In the genomic region with DNA sequence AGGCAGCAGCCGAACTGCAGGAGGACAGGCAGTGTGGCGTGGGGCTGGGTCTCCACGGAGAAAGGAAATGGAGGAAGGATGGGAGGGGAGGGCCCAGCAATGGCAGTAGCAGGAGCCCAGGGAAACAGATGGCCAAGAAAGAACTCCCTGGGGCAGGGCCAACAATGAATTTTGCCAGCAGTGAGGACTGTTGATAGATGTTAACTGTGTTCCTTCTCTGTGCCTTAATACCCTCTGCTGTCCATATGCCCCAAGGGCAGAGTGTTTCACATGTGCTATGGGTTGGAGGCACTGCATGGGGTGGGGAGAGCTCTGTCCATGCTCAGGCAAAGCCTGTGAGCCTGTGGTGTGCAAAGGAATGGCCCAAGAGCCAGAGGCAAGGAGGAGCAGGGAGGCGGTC, we compare ENCODE assay signal across 15 cellular contexts.
DNase-seq lines count a peak whose midpoint lies in the region; ATAC-seq, FAIRE-seq and TF ChIP-seq lines count a peak whose summit lies in the region.
"Had no signal": no experiment of that assay in that cellular context is flagged by ENCODE, and none has a peak within 500 bp of the region (broad histone marks: within the 10 kb centered on the region; RNA-seq: fewer than 3 reads in every experiment).

No MANE protein-coding gene starts in this region.

- H3K4me1 Mint-ChIP-seq in activated naive CD8-positive, alpha-beta T cell treated with anti-CD3 and anti-CD28 coated beads, Interleukin-2, amount 10 ng/mL, durations not matched to agents 7 days and 5 days: peaks cover 34% of the 10 kb centered on the region
- H3K4me1 Mint-ChIP-seq in activated naive CD8-positive, alpha-beta T cell treated with anti-CD3 and anti-CD28 coated beads, Interleukin-2, amount 50 U/mL, for 24 hours: peaks cover 33% of the 10 kb centered on the region

- H3K4me3 ChIP-seq in endothelial cell of umbilical vein (replicated peaks in 1 of 3; ENCODE audit: insufficient read depth in 1 of 3, low read depth in 1 of 3, low read length in 3 of 3) (no peak overlapping the region), HAP-1 (no peak overlapping the region)
- H3K4me3 ChIP-seq in effector memory CD4-positive, alpha-beta T cell (ENCODE audit: insufficient read depth, low read depth, low read length, poor library complexity, severe bottlenecking): no peak overlapping the region

- no peaks in the 10 kb centered on the region for H4K20me1 ChIP-seq in endothelial cell of umbilical vein (replicated peaks; ENCODE audit: control insufficient read depth, extremely low read depth, insufficient read depth, low read length)

- in situ Hi-C loops in HAP-1 (cut with MboI; ENCODE audit: low sequenced_read_pairs): no loop called here

- no peak overlapping the region for H3K4me3 Mint-ChIP-seq in activated naive CD8-positive, alpha-beta T cell treated with anti-CD3 and anti-CD28 coated beads, Interleukin-2, amount 10 ng/mL, durations not matched to agents 7 days and 5 days
- H3K4me3 Mint-ChIP-seq in activated naive CD8-positive, alpha-beta T cell treated with anti-CD3 and anti-CD28 coated beads, Interleukin-2, amount 50 U/mL, for 24 hours: no peak overlapping the region
- H3K4me3 Mint-ChIP-seq: activated CD4-positive, alpha-beta T cell treated with anti-CD3 and anti-CD28 coated beads, Interleukin-2, amount 10 ng/mL, durations not matched to agents 24 days and 14 days; stimulated activated naive CD8-positive, alpha-beta T cell treated with anti-CD3 and anti-CD28 coated beads, Interleukin-15, amount 100 ng/mL, for 72 hours had no signal

- no peaks in the 10 kb centered on the region for H3K9me1 ChIP-seq in endothelial cell of umbilical vein (replicated peaks; ENCODE audit: control insufficient read depth, extremely low read depth, insufficient read depth, low read length)

- BruUV-seq in endothelial cell of umbilical vein (replicated peaks; lab: Mats Ljungman, UMichigan): no TSS peak

- H3K27me3 ChIP-seq in endothelial cell of umbilical vein (ENCODE audit: control insufficient read depth in 2 of 2, insufficient read depth in 2 of 2, low read length in 2 of 2): no peaks in the 10 kb centered on the region
- H3K27me3 ChIP-seq in HAP-1 (ENCODE audit: low read depth): no peaks in the 10 kb centered on the region
- no peaks in the 10 kb centered on the region for H3K27me3 ChIP-seq in effector memory CD4-positive, alpha-beta T cell (replicated peaks; ENCODE audit: control insufficient read depth, insufficient read depth, low read length, poor library complexity, severe bottlenecking)

- H3K9me3 ChIP-seq in endothelial cell of umbilical vein (replicated peaks; ENCODE audit: control insufficient read depth, insufficient read depth, low read length) (no peaks in the 10 kb centered on the region), HAP-1 (no peaks in the 10 kb centered on the region)
- peaks cover 14% of the 10 kb centered on the region for H3K9me3 ChIP-seq in effector memory CD4-positive, alpha-beta T cell (ENCODE audit: control insufficient read depth, low read length)

- POLR2A ChIA-PET in activated naive CD8-positive, alpha-beta T cell treated with anti-CD3 and anti-CD28 coated beads, Interleukin-2, amount 10 ng/mL, durations not matched to agents 7 days and 5 days (lab: Charles Lee): no interaction called here
- POLR2A ChIA-PET in endothelial cell of umbilical vein (lab: Charles Lee): interaction anchor here (0.8 to 1.5 kb wide), 2 partner anchors 114 to 212 kb away, joined by 3 read pairs; no protein-coding TSS in a partner anchor

- intact Hi-C loops in endothelial cell of umbilical vein (cut with micrococcal nuclease) (loop anchor here (5.0 kb wide), 1 partner anchor 321 kb away; no protein-coding TSS in a partner anchor), sciatic nerve (cut with DNase I) (no loop called here)

- H3K9ac ChIP-seq in endothelial cell of umbilical vein (replicated peaks; ENCODE audit: extremely low read depth, insufficient read depth, low read length): no peak overlapping the region

- no peak for TF ChIP-seq CTCF in endothelial cell of umbilical vein (IDR thresholded peaks at IDR 0.05; ENCODE audit: extremely low read depth in 1 of 2, insufficient read depth in 1 of 2, low read depth in 1 of 2, low read length in 2 of 2)

- H3K79me2 ChIP-seq in endothelial cell of umbilical vein (ENCODE audit: control insufficient read depth, insufficient read depth, low read length): no peaks in the 10 kb centered on the region

- H3K27ac ChIP-seq in endothelial cell of umbilical vein (ENCODE audit: insufficient read depth, low read depth, low read length): no peak overlapping the region
- H3K27ac ChIP-seq in effector memory CD4-positive, alpha-beta T cell (ENCODE audit: insufficient read depth, low read length, poor library complexity, severe bottlenecking): no peak overlapping the region

- H3K4me1 ChIP-seq in endothelial cell of umbilical vein (ENCODE audit: control insufficient read depth, extremely low read depth, insufficient read depth, low read length) (peaks cover 42% of the 10 kb centered on the region), HAP-1 (no peaks in the 10 kb centered on the region)
- peaks cover 32% of the 10 kb centered on the region for H3K4me1 ChIP-seq in effector memory CD4-positive, alpha-beta T cell (ENCODE audit: control insufficient read depth, insufficient read depth, low read length, poor library complexity, severe bottlenecking)

- no peaks in the 10 kb centered on the region for H3K27me3 Mint-ChIP-seq in activated naive CD8-positive, alpha-beta T cell treated with anti-CD3 and anti-CD28 coated beads, Interleukin-2, amount 10 ng/mL, durations not matched to agents 7 days and 5 days
- no peaks in the 10 kb centered on the region for H3K27me3 Mint-ChIP-seq in activated naive CD8-positive, alpha-beta T cell treated with anti-CD3 and anti-CD28 coated beads, Interleukin-2, amount 50 U/mL, for 24 hours
- H3K27me3 Mint-ChIP-seq: activated CD4-positive, alpha-beta T cell treated with anti-CD3 and anti-CD28 coated beads, Interleukin-2, amount 10 ng/mL, durations not matched to agents 24 days and 14 days; stimulated activated naive CD8-positive, alpha-beta T cell treated with anti-CD3 and anti-CD28 coated beads, Interleukin-15, amount 100 ng/mL, for 72 hours had no signal

- CTCF ChIA-PET in endothelial cell of umbilical vein (lab: Charles Lee): interaction anchor here (1.2 to 3.3 kb wide), 3 partner anchors 13 to 21 kb away, joined by 3 to 22 read pairs (median 3); no protein-coding TSS in a partner anchor

- peaks cover 14% of the 10 kb centered on the region for H3K9me3 Mint-ChIP-seq in activated naive CD8-positive, alpha-beta T cell treated with anti-CD3 and anti-CD28 coated beads, Interleukin-2, amount 10 ng/mL, durations not matched to agents 7 days and 5 days
- H3K9me3 Mint-ChIP-seq in activated naive CD8-positive, alpha-beta T cell treated with anti-CD3 and anti-CD28 coated beads, Interleukin-2, amount 50 U/mL, for 24 hours: peaks cover 21% of the 10 kb centered on the region

- H2AFZ ChIP-seq in endothelial cell of umbilical vein (ENCODE audit: low read depth, low read length): peak overlapping the region; percentile 50

- H3K36me3 Mint-ChIP-seq in activated naive CD8-positive, alpha-beta T cell treated with anti-CD3 and anti-CD28 coated beads, Interleukin-2, amount 10 ng/mL, durations not matched to agents 7 days and 5 days: peaks cover 36% of the 10 kb centered on the region
- peaks cover 14% of the 10 kb centered on the region for H3K36me3 Mint-ChIP-seq in activated naive CD8-positive, alpha-beta T cell treated with anti-CD3 and anti-CD28 coated beads, Interleukin-2, amount 50 U/mL, for 24 hours (ENCODE audit: low read depth)

- no peak for ATAC-seq in activated naive CD8-positive, alpha-beta T cell treated with anti-CD3 and anti-CD28 coated beads, Interleukin-2, amount 10 ng/mL, durations not matched to agents 7 days and 5 days (ENCODE audit: low read depth)
- ATAC-seq in activated naive CD8-positive, alpha-beta T cell treated with anti-CD3 and anti-CD28 coated beads, Interleukin-2, amount 50 U/mL, for 24 hours: no peak
- ATAC-seq in sciatic nerve: peak; percentile 51
- ATAC-seq: stimulated activated naive CD8-positive, alpha-beta T cell treated with anti-CD3 and anti-CD28 coated beads, Interleukin-15, amount 100 ng/mL, for 72 hours had no signal

- DNase-seq in activated naive CD8-positive, alpha-beta T cell treated with anti-CD3 and anti-CD28 coated beads, Interleukin-2, amount 10 ng/mL, durations not matched to agents 7 days and 5 days: no peak
- DNase-seq in activated naive CD8-positive, alpha-beta T cell treated with anti-CD3 and anti-CD28 coated beads, Interleukin-2, amount 50 U/mL, for 24 hours: no peak
- DNase-seq in NCI-H446 treated with DMSO at 0.1 percent for 48 hours (lab: John Stamatoyannopoulos, UW): peak; percentile 57
- peak; percentile 76 for DNase-seq in endothelial cell of umbilical vein (ENCODE audit: low read depth, low spot score)
- DNase-seq in sciatic nerve (ENCODE audit: low spot score): no peak
- no peak for DNase-seq in HAP-1 (ENCODE audit: low spot score in 2 of 2)
- DNase-seq in effector memory CD4-positive, alpha-beta T cell: no peak
- no peak for DNase-seq in nucleus accumbens (lab: John Stamatoyannopoulos, UW)
- DNase-seq: activated CD4-positive, alpha-beta T cell treated with anti-CD3 and anti-CD28 coated beads, Interleukin-2, amount 10 ng/mL, durations not matched to agents 24 days and 14 days; HCEC 1CT; NCI-H748 treated with DMSO at 0.1 percent for 48 hours; RPMI8226; small intestine; stimulated activated naive CD8-positive, alpha-beta T cell treated with anti-CD3 and anti-CD28 coated beads, Interleukin-15, amount 100 ng/mL, for 72 hours had no signal

- H3K27ac Mint-ChIP-seq in activated naive CD8-positive, alpha-beta T cell treated with anti-CD3 and anti-CD28 coated beads, Interleukin-2, amount 10 ng/mL, durations not matched to agents 7 days and 5 days: peak overlapping the region; percentile 49
- no peak overlapping the region for H3K27ac Mint-ChIP-seq in activated naive CD8-positive, alpha-beta T cell treated with anti-CD3 and anti-CD28 coated beads, Interleukin-2, amount 50 U/mL, for 24 hours
- H3K27ac Mint-ChIP-seq: activated CD4-positive, alpha-beta T cell treated with anti-CD3 and anti-CD28 coated beads, Interleukin-2, amount 10 ng/mL, durations not matched to agents 24 days and 14 days; stimulated activated naive CD8-positive, alpha-beta T cell treated with anti-CD3 and anti-CD28 coated beads, Interleukin-15, amount 100 ng/mL, for 72 hours had no signal

- no peak overlapping the region for H3K4me2 ChIP-seq in endothelial cell of umbilical vein (ENCODE audit: insufficient read depth, low read length)

- peak; percentile 77 for FAIRE-seq in endothelial cell of umbilical vein (lab: Jason Lieb, UNC)
- FAIRE-seq: astrocyte, small intestine had no signal

- dilution Hi-C loops in endothelial cell of umbilical vein (cut with MboI; ENCODE audit: extremely low pct_ligation_motif_present, low sequenced_read_pairs): loop anchor here (25.0 kb wide), 1 partner anchor 211 kb away; no protein-coding TSS in a partner anchor

- H3K36me3 ChIP-seq in endothelial cell of umbilical vein (ENCODE audit: control insufficient read depth in 2 of 2, extremely low read depth in 1 of 2, insufficient read depth in 2 of 2, low read length in 2 of 2) (no peaks in the 10 kb centered on the region), HAP-1 (replicated peaks) (no peaks in the 10 kb centered on the region)
- H3K36me3 ChIP-seq in effector memory CD4-positive, alpha-beta T cell (ENCODE audit: control insufficient read depth, insufficient read depth, low read length): no peaks in the 10 kb centered on the region

- TF ChIP-seq POLR2A in endothelial cell of umbilical vein (IDR thresholded peaks at IDR 0.05; ENCODE audit: low read depth, low read length): no peak

Comparison
In these comparisons a context has a peak if more than half of its experiments do, and no peak if none do; other contexts are left out.
1. DNase-seq: peak in NCI-H446 treated with DMSO at 0.1 percent for 48 hours (single experiment) and endothelial cell of umbilical vein (single experiment); none in activated naive CD8-positive, alpha-beta T cell treated with anti-CD3 and anti-CD28 coated beads, Interleukin-2, amount 10 ng/mL, durations not matched to agents 7 days and 5 days (single experiment), activated naive CD8-positive, alpha-beta T cell treated with anti-CD3 and anti-CD28 coated beads, Interleukin-2, amount 50 U/mL, for 24 hours (single experiment), sciatic nerve (single experiment), HAP-1 (0 of 2), effector memory CD4-positive, alpha-beta T cell (0 of 3) and nucleus accumbens (0 of 56).